ENCODE assay signal across 1 cellular context in genomic region chr2:9178110-9178904, GRCh38.
TF ChIP-seq lines count a peak whose summit lies in the region.

No MANE protein-coding gene starts in this region.

TF ChIP-seq in GM23338, 12 proteins besides CTCF, POLR2A, EP300 and RAD21 (continued from another document):
- TF ChIP-seq, protein P1, sequence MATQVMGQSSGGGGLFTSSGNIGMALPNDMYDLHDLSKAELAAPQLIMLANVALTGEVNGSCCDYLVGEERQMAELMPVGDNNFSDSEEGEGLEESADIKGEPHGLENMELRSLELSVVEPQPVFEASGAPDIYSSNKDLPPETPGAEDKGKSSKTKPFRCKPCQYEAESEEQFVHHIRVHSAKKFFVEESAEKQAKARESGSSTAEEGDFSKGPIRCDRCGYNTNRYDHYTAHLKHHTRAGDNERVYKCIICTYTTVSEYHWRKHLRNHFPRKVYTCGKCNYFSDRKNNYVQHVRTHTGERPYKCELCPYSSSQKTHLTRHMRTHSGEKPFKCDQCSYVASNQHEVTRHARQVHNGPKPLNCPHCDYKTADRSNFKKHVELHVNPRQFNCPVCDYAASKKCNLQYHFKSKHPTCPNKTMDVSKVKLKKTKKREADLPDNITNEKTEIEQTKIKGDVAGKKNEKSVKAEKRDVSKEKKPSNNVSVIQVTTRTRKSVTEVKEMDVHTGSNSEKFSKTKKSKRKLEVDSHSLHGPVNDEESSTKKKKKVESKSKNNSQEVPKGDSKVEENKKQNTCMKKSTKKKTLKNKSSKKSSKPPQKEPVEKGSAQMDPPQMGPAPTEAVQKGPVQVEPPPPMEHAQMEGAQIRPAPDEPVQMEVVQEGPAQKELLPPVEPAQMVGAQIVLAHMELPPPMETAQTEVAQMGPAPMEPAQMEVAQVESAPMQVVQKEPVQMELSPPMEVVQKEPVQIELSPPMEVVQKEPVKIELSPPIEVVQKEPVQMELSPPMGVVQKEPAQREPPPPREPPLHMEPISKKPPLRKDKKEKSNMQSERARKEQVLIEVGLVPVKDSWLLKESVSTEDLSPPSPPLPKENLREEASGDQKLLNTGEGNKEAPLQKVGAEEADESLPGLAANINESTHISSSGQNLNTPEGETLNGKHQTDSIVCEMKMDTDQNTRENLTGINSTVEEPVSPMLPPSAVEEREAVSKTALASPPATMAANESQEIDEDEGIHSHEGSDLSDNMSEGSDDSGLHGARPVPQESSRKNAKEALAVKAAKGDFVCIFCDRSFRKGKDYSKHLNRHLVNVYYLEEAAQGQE (IDR thresholded peaks at IDR 0.05; ENCODE audit: unreplicated experiment), result no peak
- TF ChIP-seq, protein P2, sequence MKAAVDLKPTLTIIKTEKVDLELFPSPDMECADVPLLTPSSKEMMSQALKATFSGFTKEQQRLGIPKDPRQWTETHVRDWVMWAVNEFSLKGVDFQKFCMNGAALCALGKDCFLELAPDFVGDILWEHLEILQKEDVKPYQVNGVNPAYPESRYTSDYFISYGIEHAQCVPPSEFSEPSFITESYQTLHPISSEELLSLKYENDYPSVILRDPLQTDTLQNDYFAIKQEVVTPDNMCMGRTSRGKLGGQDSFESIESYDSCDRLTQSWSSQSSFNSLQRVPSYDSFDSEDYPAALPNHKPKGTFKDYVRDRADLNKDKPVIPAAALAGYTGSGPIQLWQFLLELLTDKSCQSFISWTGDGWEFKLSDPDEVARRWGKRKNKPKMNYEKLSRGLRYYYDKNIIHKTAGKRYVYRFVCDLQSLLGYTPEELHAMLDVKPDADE (IDR thresholded peaks at IDR 0.05), result no peak
- TF ChIP-seq POLR2AphosphoS5 (IDR thresholded peaks at IDR 0.05; ENCODE audit: low read depth) (no peak), EZH2phosphoT487 (IDR thresholded peaks at IDR 0.05; ENCODE audit: unreplicated experiment) (no peak), ZNF331 (CRISPR knock-in tag; IDR thresholded peaks at IDR 0.05; ENCODE audit: low read depth) (no peak), ZNF114 (CRISPR knock-in tag; IDR thresholded peaks at IDR 0.05) (no peak), STAT1 (IDR thresholded peaks at IDR 0.05; ENCODE audit: unreplicated experiment) (no peak), CREB1 (CRISPR knock-in tag; IDR thresholded peaks at IDR 0.05; ENCODE audit: low read depth) (no peak)
